ENCODE assay signal across 1 cellular context in genomic region chr5:171622010-171622409, GRCh38.
TF ChIP-seq lines count a peak whose summit lies in the region.

No MANE protein-coding gene starts in this region.

TF ChIP-seq in H1, 55 proteins besides CTCF, POLR2A, EP300 and RAD21 (continued from another document):
- TF ChIP-seq JUND (IDR thresholded peaks at IDR 0.05; ENCODE audit: low read length) (no peak), JUN (IDR thresholded peaks at IDR 0.05; ENCODE audit: low read depth, low read length) (no peak), TAF1 (IDR thresholded peaks at IDR 0.05; ENCODE audit: low read depth, low read length) (no peak), POLR2AphosphoS5 (IDR thresholded peaks at IDR 0.05; ENCODE audit: low read depth, low read length) (no peak), SIN3A (conservative IDR thresholded peaks at IDR 0.05 in 1 of 2, IDR thresholded peaks at IDR 0.05 in 1 of 2; ENCODE audit: low read depth in 1 of 2, low read length in 2 of 2) (no peak), FOSL1 (IDR thresholded peaks at IDR 0.05; ENCODE audit: insufficient read depth, low read depth, low read length) (no peak), KDM5A (IDR thresholded peaks at IDR 0.05; ENCODE audit: low read length) (no peak), CHD1 (IDR thresholded peaks at IDR 0.05; ENCODE audit: low read depth, low read length) (no peak), ATF2 (IDR thresholded peaks at IDR 0.05; ENCODE audit: low read length) (no peak)
